In genomic region chr3:28916713-28917499, GRCh38 we compare ENCODE assay signal across 8 cellular contexts.
DNase-seq lines count a peak whose midpoint lies in the region; ATAC-seq and TF ChIP-seq lines count a peak whose summit lies in the region.

No MANE protein-coding gene starts in this region.

- no peaks in the 10 kb centered on the region for H3K9me3 ChIP-seq in PC-3 (ENCODE audit: low read length)

- no peak overlapping the region for H3K9ac ChIP-seq in PC-3 (ENCODE audit: low read length)

- H3K79me2 ChIP-seq in PC-3 (ENCODE audit: low read length): no peaks in the 10 kb centered on the region

- 0 out of 2 replicates have a peak, but pooled peaks cover 4% of the 10 kb centered on the region for H3K4me1 ChIP-seq in PC-3 (ENCODE audit: insufficient read depth, low read length)

- H3K4me2 ChIP-seq in PC-3 (ENCODE audit: low read length): no peak overlapping the region

- intact Hi-C loops in PC-3 (cut with micrococcal nuclease): loop anchor here (1.0 to 10.0 kb wide), 3 partner anchors 362 to 847 kb away; no protein-coding TSS in a partner anchor

- H3K4me1 Mint-ChIP-seq in memory B cell: peaks cover 6% of the 10 kb centered on the region
- peaks cover 11% of the 10 kb centered on the region for H3K4me1 Mint-ChIP-seq in type B pancreatic cell (ENCODE audit: unreplicated experiment)

- peak; percentile 29; the same call in 1 of the 2 replicates for TF ChIP-seq CTCF in PC-3 (conservative IDR thresholded peaks at IDR 0.05; ENCODE audit: low read depth, low read length)
- TF ChIP-seq CTCF in type B pancreatic cell (conservative IDR thresholded peaks at IDR 0.05): peak; percentile 69

- H2AFZ ChIP-seq in PC-3 (ENCODE audit: low read length): no peak overlapping the region

- H3K27ac ChIP-seq in PC-3 (ENCODE audit: low read length): no peak overlapping the region

- no peaks in the 10 kb centered on the region for H3F3A ChIP-seq in PC-3 (ENCODE audit: low read length, unreplicated experiment)

- CTCF ChIA-PET in PC-3 (lab: Charles Lee): interaction anchor here (1.1 to 1.8 kb wide), 3 partner anchors 149 to 364 kb away, joined by 3 to 9 read pairs (median 4); partner anchors contain the start of gene RBMS3

- no peaks in the 10 kb centered on the region for H3K36me3 ChIP-seq in PC-3 (ENCODE audit: low read depth, low read length)

- H3K9me3 Mint-ChIP-seq in memory B cell (no peaks in the 10 kb centered on the region), type B pancreatic cell (no peaks in the 10 kb centered on the region)

- no peak overlapping the region for H3K4me3 ChIP-seq in PC-3 (ENCODE audit: low read length)

- no TSS peak for BruUV-seq in PC-3 (replicated peaks; lab: Mats Ljungman, UMichigan)

- POLR2A ChIA-PET in PC-3 (lab: Charles Lee; ENCODE audit: unreplicated experiment): interaction anchor here (0.7 kb wide), 1 partner anchor 775 kb away, joined by 3 read pairs; no protein-coding TSS in a partner anchor

- H3K36me3 Mint-ChIP-seq in memory B cell (no peaks in the 10 kb centered on the region), type B pancreatic cell (no peaks in the 10 kb centered on the region)

- no peaks in the 10 kb centered on the region for H3K9me2 ChIP-seq in PC-3 (replicated peaks; ENCODE audit: low read length)

- DNase-seq in Caki2 (ENCODE audit: low read depth) (peak; percentile 30), GM19238 (ENCODE audit: insufficient read length, low spot score) (peak; percentile 20), PC-3 (peak; percentile 47), dermis microvascular lymphatic vessel endothelial cell (ENCODE audit: low read depth in 2 of 2) (peak; percentile 94), memory B cell (ENCODE audit: low spot score in 2 of 2) (no peak), type B pancreatic cell (ENCODE audit: extremely low spot score, unreplicated experiment) (no peak), NCI-H2029 (lab: John Stamatoyannopoulos, UW) (no peak)

- peak overlapping the region; percentile 35 for H3K27ac Mint-ChIP-seq in memory B cell
- H3K27ac Mint-ChIP-seq in type B pancreatic cell: no peak overlapping the region

- no peaks in the 10 kb centered on the region for H3K27me3 ChIP-seq in PC-3 (ENCODE audit: low read length)

- peak; percentile 93 for ATAC-seq in HG03103 (IDR thresholded peaks at IDR 0.05; ENCODE audit: low read depth, unreplicated experiment)
- ATAC-seq in PC-3: peak; percentile 75
- ATAC-seq in memory B cell (ENCODE audit: low read depth): peak; percentile 48

- H4K20me1 ChIP-seq in PC-3 (ENCODE audit: low read length): no peaks in the 10 kb centered on the region

- H3K27me3 Mint-ChIP-seq in memory B cell: no peaks in the 10 kb centered on the region
- no peaks in the 10 kb centered on the region for H3K27me3 Mint-ChIP-seq in type B pancreatic cell

- in situ Hi-C loops in Caki2 (cut with HindIII; ENCODE audit: low pct_unique_long_range_greater_than_20kb, low sequenced_read_pairs): no loop called here

- peak overlapping the region; percentile 54 for H3K4me3 Mint-ChIP-seq in memory B cell
- H3K4me3 Mint-ChIP-seq in type B pancreatic cell: no peak overlapping the region

Comparison
In these comparisons a context has a peak if more than half of its experiments do, and no peak if none do; other contexts are left out.
1. DNase-seq: peak in Caki2 (single experiment), GM19238 (single experiment), PC-3 (single experiment) and dermis microvascular lymphatic vessel endothelial cell (2 of 2); none in memory B cell (0 of 2), type B pancreatic cell (single experiment) and NCI-H2029 (single experiment).
2. Peak in every context shown above with its lines, with median percentiles within 50 percentile points of each other: ATAC-seq.